In genomic region chr16:25628766-25629165, GRCh38 we compare ENCODE assay signal across 27 cellular contexts.
"Had no signal": no experiment of that assay in that cellular context is flagged by ENCODE, and none has a peak within 500 bp of the region (broad histone marks: within the 10 kb centered on the region; RNA-seq: fewer than 3 reads in every experiment).

No MANE protein-coding gene starts in this region.

- H3K4me1 ChIP-seq: stomach, suprapubic skin, testis, thyroid gland, tibial artery, tibial nerve, transverse colon, upper lobe of left lung, upper lobe of right lung, uterus, vagina had no signal

- H3K9me3 ChIP-seq: suprapubic skin, testis, thoracic aorta, thyroid gland, tibial artery, upper lobe of right lung, uterus, vagina had no signal

- H3K27me3 ChIP-seq: stomach, suprapubic skin, testis, thyroid gland, tibial artery, tibial nerve, transverse colon, upper lobe of left lung, upper lobe of right lung, uterus, vagina had no signal

- FAIRE-seq: urothelium cell line had no signal

- H3K27ac ChIP-seq: stomach, suprapubic skin, testis, thoracic aorta, thyroid gland, tibial artery, tibial nerve, transverse colon, upper lobe of left lung, upper lobe of right lung, uterus, vagina had no signal

- H3K4me3 ChIP-seq: stomach, suprapubic skin, testis, thoracic aorta, thyroid gland, tibial artery, tibial nerve, transverse colon, upper lobe of left lung, upper lobe of right lung, uterus, vagina had no signal

- ATAC-seq: stimulated activated effector memory CD8-positive, alpha-beta T cell treated with anti-CD3 and anti-CD28 coated beads, Interleukin-12 subunit alpha, Interleukin-12 subunit beta, amount 100 ng/mL, for 72 hours; stimulated activated memory B cell treated with anti-CD40 and anti-IgM and Interleukin-4, amounts not matched to agents 10 μg/mL and 1 μg/mL and 100 μg/mL, for 72 hours; stimulated activated naive B cell treated with anti-CD40 and anti-IgM and Interleukin-4, amounts not matched to agents 10 μg/mL and 1 μg/mL and 100 μg/mL, for 72 hours; stimulated activated naive CD8-positive, alpha-beta T cell treated with anti-CD3 and anti-CD28 coated beads, Interleukin-15, amount 100 ng/mL, for 72 hours; stimulated activated naive CD8-positive, alpha-beta T cell treated with anti-CD3 and anti-CD28 coated beads, Interleukin-15, Interleukin-2, amounts not matched to agents 100 U/mL and 50 U/mL, for 24 hours; upper lobe of right lung had no signal

- H3K36me3 ChIP-seq: stomach, suprapubic skin, thoracic aorta, thyroid gland, tibial artery, tibial nerve, transverse colon, upper lobe of left lung, upper lobe of right lung, uterus, vagina had no signal

- DNase-seq: stimulated activated CD4-positive, alpha-beta T cell treated with anti-CD3 and anti-CD28 coated beads, Interleukin-2, amount 100 ng/mL, for 48 hours; stimulated activated CD4-positive, alpha-beta T cell treated with anti-CD3 and anti-CD28 coated beads, Interleukin-4, amount 100 ng/mL, for 1 hour; stimulated activated CD4-positive, alpha-beta T cell treated with anti-CD3 and anti-CD28 coated beads, Interleukin-4, amount 100 ng/mL, for 24 hours; stimulated activated CD4-positive, alpha-beta T cell treated with anti-CD3 and anti-CD28 coated beads, Interleukin-4, amount 100 ng/mL, for 4 hours; stimulated activated CD8-positive, alpha-beta memory T cell treated with anti-CD3 and anti-CD28 coated beads, Interleukin-4, amount 100 ng/mL, for 48 hours; stimulated activated naive B cell treated with anti-CD40 and anti-IgM and Interleukin-4, amounts not matched to agents 10 μg/mL and 1 μg/mL and 100 μg/mL, for 72 hours; stimulated activated naive CD4-positive, alpha-beta T cell; stimulated activated naive CD4-positive, alpha-beta T cell treated with Interleukin-2 at 50 U/mL for 16 hours; stimulated activated naive CD8-positive, alpha-beta T cell treated with anti-CD3 and anti-CD28 coated beads, Interleukin-15, amount 100 ng/mL, for 72 hours; stimulated activated naive CD8-positive, alpha-beta T cell treated with anti-CD3 and anti-CD28 coated beads, Interleukin-15, Interleukin-2, amounts not matched to agents 100 U/mL and 50 U/mL, for 24 hours; stomach; substantia nigra; testis; thyroid gland; tibial artery; transverse colon; trophoblast cell; upper lobe of left lung; upper lobe of right lung; uterus had no signal
